Comparison of ENCODE assay signal across 8 cellular contexts in the genomic region with DNA sequence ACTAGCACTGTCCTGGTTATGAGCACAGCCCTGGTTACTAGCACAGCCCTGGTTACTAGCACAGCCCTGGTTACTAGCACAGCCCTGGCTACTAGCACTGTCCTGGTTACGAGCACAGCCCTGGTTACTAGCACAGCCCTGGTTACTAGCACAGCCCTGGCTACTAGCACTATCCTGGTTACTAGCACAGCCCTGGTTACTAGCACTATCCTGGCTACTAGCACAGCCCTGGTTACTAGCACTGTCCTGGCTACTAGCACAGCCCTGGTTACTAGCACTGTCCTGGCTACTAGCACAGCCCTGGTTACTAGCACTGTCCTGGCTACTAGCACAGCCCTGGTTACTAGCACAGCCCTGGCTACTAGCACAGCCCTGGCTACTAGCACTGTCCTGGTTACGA.
A peak's percentile ranks its signal among the peaks of the same experiment; 100 is the strongest.
DNase-seq lines count a peak whose midpoint lies in the region; ATAC-seq, FAIRE-seq and TF ChIP-seq lines count a peak whose summit lies in the region.
"Not testable (repeated sequence)": the region's sequence is repeated elsewhere in the genome, so short reads cannot be mapped to it uniquely, and the experiment has no call there.

No MANE protein-coding gene starts in this region.

- not testable (repeated sequence) for H3K4me2 ChIP-seq in A549; OCI-LY1 (ENCODE audit: low read length); H1 (ENCODE audit: insufficient read depth in 1 of 2, low read depth in 2 of 2, low read length in 2 of 2)
- H3K4me2 ChIP-seq in DOHH2 (ENCODE audit: low read length) = peak overlapping the region; percentile 20; the same call in 1 of the 2 replicates

- FAIRE-seq in A549 (lab: Jason Lieb, UNC) = peak; percentile 97
- FAIRE-seq in H1 (lab: Jason Lieb, UNC) = not testable (repeated sequence)

- ATAC-seq in A549; naive thymus-derived CD4-positive, alpha-beta T cell: not testable (repeated sequence)

- TF ChIP-seq CTCF in A549 (IDR thresholded peaks at IDR 0.05); DOHH2 (IDR thresholded peaks at IDR 0.05; ENCODE audit: low read depth, low read length, poor library complexity, severe bottlenecking); OCI-LY1 (IDR thresholded peaks at IDR 0.05; ENCODE audit: low read length); H1 (IDR thresholded peaks at IDR 0.05; ENCODE audit: control extremely low read depth in 1 of 3, insufficient read depth in 1 of 3, low read depth in 1 of 3, low read length in 3 of 3): not testable (repeated sequence)

- not testable (repeated sequence) for H2BK15ac ChIP-seq in H1 (ENCODE audit: low read length)

- not testable (repeated sequence) for H3K9ac ChIP-seq in OCI-LY1 (ENCODE audit: low read length); H1 (replicated peaks in 1 of 4; ENCODE audit: extremely low read depth in 1 of 4, low read depth in 3 of 4, low read length in 3 of 4)
- peak overlapping the region in 1 of 3 donors; percentile 57 for H3K9ac ChIP-seq in skeletal muscle tissue (ENCODE audit: low read depth in 1 of 3, low read length in 3 of 3)

- H3K9me3 ChIP-seq in A549 = peaks cover 13% of the 10 kb centered on the region; the same call in 1 of the 3 replicates
- H3K9me3 ChIP-seq in DOHH2 (ENCODE audit: control insufficient read depth, insufficient read depth, low read length); OCI-LY1 (ENCODE audit: low read length); naive thymus-derived CD4-positive, alpha-beta T cell (ENCODE audit: control insufficient read depth in 2 of 3, low read length in 3 of 3); skeletal muscle tissue (ENCODE audit: control insufficient read depth in 3 of 3, low read length in 3 of 3); thymus (ENCODE audit: control insufficient read depth): not testable (repeated sequence)
- H3K9me3 ChIP-seq in H1 (ENCODE audit: insufficient read depth in 2 of 2, low read depth in 1 of 2, low read length in 1 of 2) = peaks cover 9 to 10% of the 10 kb centered on the region in 2 experiments; a peak in 3 of 4 replicates

- H3K79me2 ChIP-seq in DOHH2 (ENCODE audit: control insufficient read depth, low read length); H1 (ENCODE audit: control insufficient read depth in 1 of 2, insufficient read depth in 2 of 2, low read length in 2 of 2): not testable (repeated sequence)
- peaks cover 20% of the 10 kb centered on the region; the same call in 1 of the 2 replicates for H3K79me2 ChIP-seq in OCI-LY1 (ENCODE audit: insufficient read depth, low read length)

- not testable (repeated sequence) for H2BK20ac ChIP-seq in H1 (ENCODE audit: low read length)

- peaks cover 39 to 77% (median 65%) of the 10 kb centered on the region in 7 donors for H3K4me1 Mint-ChIP-seq in naive thymus-derived CD4-positive, alpha-beta T cell

- H3K4me1 ChIP-seq in A549; H1 (replicated peaks in 1 of 4; ENCODE audit: control insufficient read depth in 3 of 4, insufficient read depth in 4 of 4, low read length in 3 of 4): not testable (repeated sequence)
- H3K4me1 ChIP-seq in DOHH2 (ENCODE audit: control insufficient read depth, low read length) (peaks cover 57% of the 10 kb centered on the region), OCI-LY1 (ENCODE audit: insufficient read depth, low read length, severe bottlenecking) (peaks cover 16% of the 10 kb centered on the region), skeletal muscle tissue (ENCODE audit: control insufficient read depth in 3 of 3, insufficient read depth in 3 of 3, low read length in 3 of 3) (peaks cover 14 to 44% (median 25%) of the 10 kb centered on the region in 3 donors), thymus (ENCODE audit: control insufficient read depth, insufficient read depth, low read length) (peaks cover 21% of the 10 kb centered on the region)
- H3K4me1 ChIP-seq in naive thymus-derived CD4-positive, alpha-beta T cell (ENCODE audit: control insufficient read depth in 2 of 2, insufficient read depth in 2 of 2, low read length in 2 of 2) = peaks cover 0 to 54% of the 10 kb centered on the region in 2 donors

- intact Hi-C loops in naive thymus-derived CD4-positive, alpha-beta T cell (cut with micrococcal nuclease) = loop anchor here (1.0 to 5.0 kb wide), 7 partner anchors 13 to 118 kb away; no protein-coding TSS in a partner anchor
- intact Hi-C loops in posterior vena cava (cut with DNase I) = not testable (repeated sequence)

- H3K4ac ChIP-seq in H1 (replicated peaks; ENCODE audit: insufficient read length, low read depth, low read length) = not testable (repeated sequence)

- not testable (repeated sequence) for H3K4me3 ChIP-seq in A549; OCI-LY1 (ENCODE audit: low read depth, low read length, poor library complexity, severe bottlenecking); H1 (ENCODE audit: extremely low read depth in 1 of 4, insufficient read depth in 2 of 4, low read depth in 3 of 4, low read length in 4 of 4); naive thymus-derived CD4-positive, alpha-beta T cell (ENCODE audit: low read length)
- peak overlapping the region; percentile 7; the same call in 1 of the 2 replicates for H3K4me3 ChIP-seq in DOHH2 (ENCODE audit: low read length)
- H3K4me3 ChIP-seq in skeletal muscle tissue (ENCODE audit: low read length in 3 of 3) = peak overlapping the region in 1 of 3 donors; percentile 13
- H3K4me3 ChIP-seq in thymus (ENCODE audit: low read length) = peak overlapping the region; percentile 46

- H3K23me2 ChIP-seq in H1 (ENCODE audit: low read depth, low read length) = not testable (repeated sequence)

- not testable (repeated sequence) for TF ChIP-seq EP300 in A549 (IDR thresholded peaks at IDR 0.05); H1 (IDR thresholded peaks at IDR 0.05; ENCODE audit: borderline replicate concordance in 1 of 2, low read depth in 2 of 2, low read length in 2 of 2)

- peaks cover 15% of the 10 kb centered on the region for H3F3A ChIP-seq in DOHH2 (ENCODE audit: control insufficient read depth, insufficient read depth)
- H3F3A ChIP-seq in OCI-LY1 (ENCODE audit: insufficient read depth, low read length) = not testable (repeated sequence)

- H3K27me3 Mint-ChIP-seq in naive thymus-derived CD4-positive, alpha-beta T cell = not testable (repeated sequence)

- CTCF ChIA-PET in A549 (lab: Yijun Ruan, JAX); H1 (lab: Charles Lee; ENCODE audit: partially characterized antibody); naive thymus-derived CD4-positive, alpha-beta T cell (lab: Charles Lee): not testable (repeated sequence)

- H3K27ac ChIP-seq in A549; H1 (ENCODE audit: low read depth, low read length): not testable (repeated sequence)
- peak overlapping the region; percentile 65 for H3K27ac ChIP-seq in DOHH2 (ENCODE audit: low read depth, low read length)
- H3K27ac ChIP-seq in OCI-LY1 (ENCODE audit: low read depth, low read length, poor library complexity, severe bottlenecking) = peak overlapping the region; percentile 35
- peak overlapping the region; percentile 74 for H3K27ac ChIP-seq in naive thymus-derived CD4-positive, alpha-beta T cell (ENCODE audit: low read depth, low read length)
- peak overlapping the region; percentile 85 for H3K27ac ChIP-seq in skeletal muscle tissue (ENCODE audit: low read depth, low read length)
- peak overlapping the region; percentile 76 for H3K27ac ChIP-seq in thymus (ENCODE audit: low read depth)

- POLR2A ChIA-PET in A549 (lab: Yijun Ruan, JAX); H1 (lab: Charles Lee; ENCODE audit: partially characterized antibody): not testable (repeated sequence)
- POLR2A ChIA-PET in naive thymus-derived CD4-positive, alpha-beta T cell (lab: Charles Lee) = interaction anchor here (1.0 to 2.2 kb wide), 4 partner anchors 14 to 89 kb away, joined by 4 to 12 read pairs (median 8); no protein-coding TSS in a partner anchor

- H2BK12ac ChIP-seq in H1 (ENCODE audit: low read depth, low read length) = not testable (repeated sequence)

- not testable (repeated sequence) for H3K9me2 ChIP-seq in DOHH2 (replicated peaks; ENCODE audit: control insufficient read depth, low read length); OCI-LY1 (ENCODE audit: low read depth, low read length)

- not testable (repeated sequence) for H4K91ac ChIP-seq in H1 (replicated peaks; ENCODE audit: insufficient read length, low read length)

- 69% methylated on average over 1 of the region's 2 CpGs for WGBS in A549 (ENCODE audit: missing lambda C conversion rate)
- 72% methylated on average over 2 of the region's 2 CpGs; no CpG with 5 or more reads in 1 of the 2 experiments for WGBS in H1 (ENCODE audit: extremely low coverage in 1 of 2, insufficient coverage in 1 of 2, insufficient read length in 1 of 2, insufficient replicate concordance in 2 of 2, low coverage in 1 of 2, low lambda C conversion rate in 2 of 2, missing lambda C conversion rate in 1 of 2), 2 experiments
- WGBS in thymus = 65% methylated on average over 2 of the region's 2 CpGs

- H4K20me1 ChIP-seq in DOHH2 (ENCODE audit: control insufficient read depth, insufficient read depth, low read depth, low read length); OCI-LY1 (ENCODE audit: insufficient read depth, low read length); H1 (replicated peaks in 1 of 2; ENCODE audit: control insufficient read depth in 1 of 2, insufficient read depth in 2 of 2, low read length in 2 of 2): not testable (repeated sequence)

- H3K18ac ChIP-seq in H1 (ENCODE audit: extremely low read depth, low read length) = not testable (repeated sequence)

- not testable (repeated sequence) for H3K9me3 Mint-ChIP-seq in naive thymus-derived CD4-positive, alpha-beta T cell

- not testable (repeated sequence) for H3K27me3 ChIP-seq in DOHH2 (ENCODE audit: control insufficient read depth, low read length); OCI-LY1 (ENCODE audit: insufficient read depth, low read length); H1 (replicated peaks in 1 of 4; ENCODE audit: control insufficient read depth in 3 of 4, extremely low read depth in 1 of 4, insufficient read depth in 3 of 4, low read length in 3 of 4); naive thymus-derived CD4-positive, alpha-beta T cell (ENCODE audit: control insufficient read depth in 2 of 2, insufficient read depth in 2 of 2, low read length in 2 of 2); skeletal muscle tissue (ENCODE audit: control insufficient read depth in 3 of 3, insufficient read depth in 3 of 3, low read length in 3 of 3); thymus (ENCODE audit: control insufficient read depth, insufficient read depth)

- H3K4me3 Mint-ChIP-seq in naive thymus-derived CD4-positive, alpha-beta T cell = peak overlapping the region in 1 of 10 donors; percentile 85

- peaks cover 7 to 55% (median 17%) of the 10 kb centered on the region in 5 donors for H3K36me3 Mint-ChIP-seq in naive thymus-derived CD4-positive, alpha-beta T cell

- H2BK5ac ChIP-seq in H1 (ENCODE audit: low read depth, low read length) = not testable (repeated sequence)

- not testable (repeated sequence) for H3K79me1 ChIP-seq in H1 (ENCODE audit: low read depth, low read length)

- H3K14ac ChIP-seq in H1 (ENCODE audit: insufficient read length) = not testable (repeated sequence)

- H2AFZ ChIP-seq in OCI-LY1 (ENCODE audit: low read length); H1 (ENCODE audit: low read length): not testable (repeated sequence)

- not testable (repeated sequence) for H2AK5ac ChIP-seq in H1 (ENCODE audit: low read depth, low read length)

- not testable (repeated sequence) for H3K56ac ChIP-seq in H1 (replicated peaks; ENCODE audit: insufficient read length, low read depth, low read length)

- not testable (repeated sequence) for H3K27ac Mint-ChIP-seq in naive thymus-derived CD4-positive, alpha-beta T cell

- not testable (repeated sequence) for TF ChIP-seq RAD21 in A549 (conservative IDR thresholded peaks at IDR 0.05 in 1 of 2, IDR thresholded peaks at IDR 0.05 in 1 of 2); H1 (IDR thresholded peaks at IDR 0.05 in 1 of 2, conservative IDR thresholded peaks at IDR 0.05 in 1 of 2; ENCODE audit: low read depth in 2 of 2, low read length in 2 of 2)

- DNase-seq in A549 (ENCODE audit: low read depth in 1 of 2, low spot score in 1 of 2); H1 (ENCODE audit: low read depth in 1 of 2, low spot score in 2 of 2); naive thymus-derived CD4-positive, alpha-beta T cell: not testable (repeated sequence)
- DNase-seq in posterior vena cava (ENCODE audit: low spot score) = peak; percentile 15

- not testable (repeated sequence) for H2BK120ac ChIP-seq in H1 (replicated peaks; ENCODE audit: low read depth, low read length)

- H3K36me3 ChIP-seq in DOHH2 (ENCODE audit: control insufficient read depth, low read length) (peaks cover 17% of the 10 kb centered on the region), OCI-LY1 (ENCODE audit: insufficient read depth, low read length) (peaks cover 82% of the 10 kb centered on the region)
- H3K36me3 ChIP-seq in H1 (ENCODE audit: control insufficient read depth in 2 of 4, insufficient read depth in 4 of 4, low read length in 3 of 4); naive thymus-derived CD4-positive, alpha-beta T cell (ENCODE audit: control insufficient read depth in 2 of 3, insufficient read depth in 3 of 3, low read length in 3 of 3); skeletal muscle tissue (ENCODE audit: control insufficient read depth in 3 of 3, insufficient read depth in 3 of 3, low read length in 3 of 3); thymus (ENCODE audit: control insufficient read depth, insufficient read depth): not testable (repeated sequence)

- H4K8ac ChIP-seq in H1 (ENCODE audit: extremely low read depth, insufficient read depth, low read length) = peak overlapping the region; percentile 76; the same call in 1 of the 2 replicates

- H4K5ac ChIP-seq in H1 (ENCODE audit: insufficient read length, low read depth, low read length) = not testable (repeated sequence)

- TF ChIP-seq POLR2A in A549 (IDR thresholded peaks at IDR 0.05; ENCODE audit: low read length); H1 (IDR thresholded peaks at IDR 0.05; ENCODE audit: control extremely low read depth in 1 of 2, low read depth in 2 of 2, low read length in 2 of 2): not testable (repeated sequence)

- H3K23ac ChIP-seq in H1 (ENCODE audit: insufficient read length) = not testable (repeated sequence)
